10 cellular contexts compared by ENCODE assay signal in the genomic region with DNA sequence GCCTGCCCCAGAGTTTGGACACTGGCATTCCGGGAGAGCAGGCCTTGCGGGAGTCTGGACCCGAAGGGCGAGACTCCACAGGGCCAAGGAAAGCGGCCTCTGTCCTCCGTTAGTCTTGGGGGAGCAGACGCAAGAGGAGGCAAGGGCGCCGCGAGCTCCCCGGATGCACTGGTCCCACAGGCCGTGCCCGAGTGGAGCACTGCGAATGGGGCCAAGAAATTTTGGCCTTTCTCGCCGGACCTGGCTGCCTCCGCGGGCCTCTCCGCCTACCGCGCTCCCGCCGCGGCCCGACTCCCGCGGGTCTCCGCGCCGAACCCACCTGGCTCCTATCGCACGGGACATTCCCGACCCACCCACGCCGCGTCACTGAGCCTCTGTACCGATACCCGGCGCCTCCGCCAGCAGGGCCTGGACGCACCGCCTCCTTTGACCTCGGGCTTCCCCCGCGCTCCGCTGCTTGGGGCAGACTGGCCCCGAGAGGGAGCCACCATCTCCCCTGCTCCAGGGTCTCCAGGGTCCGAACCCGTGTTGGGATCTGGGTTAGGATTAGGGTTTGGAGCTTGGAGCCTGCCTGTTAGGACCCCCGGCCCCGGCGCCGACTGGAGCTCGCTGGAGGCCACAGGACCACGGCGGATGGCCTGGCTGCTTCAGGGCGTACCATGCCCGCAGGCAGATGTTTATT. TPM values are rescaled to one million over a fixed set of nuclear protein-coding genes. Genes with fewer than 3 reads are reported as not detected.
DNase-seq lines count a peak whose midpoint lies in the region; ATAC-seq and TF ChIP-seq lines count a peak whose summit lies in the region.
"Had no signal": no experiment of that assay in that cellular context is flagged by ENCODE, and none has a peak within 500 bp of the region (broad histone marks: within the 10 kb centered on the region; RNA-seq: fewer than 3 reads in every experiment).

No MANE protein-coding gene starts in this region.

- H3K27me3 ChIP-seq in HUES64 (ENCODE audit: insufficient read depth, low read length) (peaks cover 96% of the 10 kb centered on the region), neural cell (ENCODE audit: insufficient read depth, low read depth, low read length) (peaks cover 94% of the 10 kb centered on the region)

- DNase-seq in DMS114 treated with DMSO at 0.1 percent for 48 hours (lab: John Stamatoyannopoulos, UW; ENCODE audit: unreplicated experiment) (no peak), globus pallidus (ENCODE audit: low spot score) (no peak)
- no peak for DNase-seq in stimulated activated CD4-positive, alpha-beta T cell treated with anti-CD3 and anti-CD28 coated beads, Interleukin-15, amount 100 ng/mL, for 24 hours
- DNase-seq in effector CD8-positive, alpha-beta T cell (lab: John Stamatoyannopoulos, UW): no peak
- DNase-seq: NCI-H1105 had no signal

- no peak for TF ChIP-seq RAD21 in neural cell (conservative IDR thresholded peaks at IDR 0.05)

- no peaks in the 10 kb centered on the region for H3K9me2 ChIP-seq in neural cell (ENCODE audit: insufficient read depth, low read length)

- H3K4me1 ChIP-seq in HUES64 (ENCODE audit: insufficient read depth, low read length): peaks cover 10% of the 10 kb centered on the region

- TF ChIP-seq EP300 in neural cell (conservative IDR thresholded peaks at IDR 0.05; ENCODE audit: poor library complexity, severe bottlenecking): no peak

- H3K9ac ChIP-seq in HUES64 (ENCODE audit: low read depth, low read length) (no peak overlapping the region), neural cell (ENCODE audit: low read length) (no peak overlapping the region)

- no peaks in the 10 kb centered on the region for H3F3A ChIP-seq in neural cell (ENCODE audit: insufficient read depth, low read length, poor library complexity, severe bottlenecking)

- no peaks in the 10 kb centered on the region for H3K79me2 ChIP-seq in neural cell (replicated peaks; ENCODE audit: insufficient read depth, low read length)

- H3K9me3 ChIP-seq in HUES64 (ENCODE audit: insufficient read depth, low read depth, low read length): no peaks in the 10 kb centered on the region
- H3K9me3 ChIP-seq in neural cell (ENCODE audit: low read length): no peaks in the 10 kb centered on the region
- H3K9me3 ChIP-seq: upper lobe of left lung had no signal

- H3K27ac ChIP-seq in HUES64 (ENCODE audit: low read depth, low read length): no peak overlapping the region
- H3K27ac ChIP-seq in neural cell (ENCODE audit: low read length): no peak overlapping the region
- H3K27ac ChIP-seq: upper lobe of left lung had no signal

- H3K4me2 ChIP-seq in neural cell (ENCODE audit: low read length): no peak overlapping the region

- H3K4me3 ChIP-seq in HUES64 (ENCODE audit: low read length) (peak overlapping the region; percentile 52), neural cell (ENCODE audit: low read length) (no peak overlapping the region)
- H3K4me3 ChIP-seq: upper lobe of left lung had no signal

- H3K36me3 ChIP-seq in HUES64 (ENCODE audit: insufficient read depth, low read length) (no peaks in the 10 kb centered on the region), neural cell (ENCODE audit: insufficient read depth, low read length) (no peaks in the 10 kb centered on the region)
- H3K36me3 ChIP-seq: upper lobe of left lung had no signal

- H4K20me1 ChIP-seq in neural cell (ENCODE audit: insufficient read depth): no peaks in the 10 kb centered on the region

- no peak for TF ChIP-seq CTCF in neural cell (IDR thresholded peaks at IDR 0.05; ENCODE audit: poor library complexity, severe bottlenecking)

- 1% methylated on average over 58 of the region's 58 CpGs for WGBS in HUES64

- ATAC-seq in GM18511 (IDR thresholded peaks at IDR 0.05; ENCODE audit: unreplicated experiment): peak; percentile 43
- peak; percentile 51 for ATAC-seq in GM21825 (IDR thresholded peaks at IDR 0.05; ENCODE audit: unreplicated experiment)

- H2AFZ ChIP-seq in neural cell (ENCODE audit: low read depth, low read length): no peak overlapping the region

TF ChIP-seq in neural cell, 6 proteins besides CTCF, POLR2A, EP300 and RAD21:
- TF ChIP-seq EZH2 (IDR thresholded peaks at IDR 0.05; ENCODE audit: borderline replicate concordance, insufficient read depth, low read length, poor library complexity, severe bottlenecking): peak; percentile 66
- no peak for TF ChIP-seq REST (IDR thresholded peaks at IDR 0.05; ENCODE audit: borderline replicate concordance)
- no peak for TF ChIP-seq MXI1 (conservative IDR thresholded peaks at IDR 0.05; ENCODE audit: poor library complexity, severe bottlenecking)
- TF ChIP-seq POLR2AphosphoS5 (IDR thresholded peaks at IDR 0.05): no peak
- no peak for TF ChIP-seq SMC3 (conservative IDR thresholded peaks at IDR 0.05; ENCODE audit: poor library complexity)

RNA-seq across cellular contexts. Expression of gene SHOX2, which starts 11.8 kb away (rescaled TPM):
- 0.25 TPM for polyA plus RNA-seq in HUES64 (2013, experiment 1 of 2)
- polyA plus RNA-seq in HUES64 (2013, experiment 2 of 2): 1.0 TPM
- polyA plus RNA-seq in neural cell: not detected in 2 replicates
- polyA minus RNA-seq in neural cell: not detected in 2 replicates

RNA-seq across cellular contexts. Expression of gene RSRC1, which starts 15.5 kb away (rescaled TPM):
- polyA plus RNA-seq in HUES64 (2013, experiment 1 of 2): 24.3 TPM
- 24.5 TPM for polyA plus RNA-seq in HUES64 (2013, experiment 2 of 2)
- 22.6 and 28.1 TPM in 2 replicates for polyA plus RNA-seq in neural cell
- 57.5 and 69.6 TPM in 2 replicates for polyA minus RNA-seq in neural cell
